In genomic region chr2:134304726-134305509, GRCh38 we compare ENCODE assay signal across 23 cellular contexts. TPM values are rescaled to one million over a fixed set of nuclear protein-coding genes. Genes with fewer than 3 reads are reported as not detected.
DNase-seq lines count a peak whose midpoint lies in the region; ATAC-seq and TF ChIP-seq lines count a peak whose summit lies in the region.
"Had no signal": no experiment of that assay in that cellular context is flagged by ENCODE, and none has a peak within 500 bp of the region (broad histone marks: within the 10 kb centered on the region; RNA-seq: fewer than 3 reads in every experiment).

No MANE protein-coding gene starts in this region.

- peak overlapping the region; percentile 88 to 90 for H3K27ac Mint-ChIP-seq in T-cell
- peak overlapping the region; percentile 80 for H3K27ac Mint-ChIP-seq in stimulated activated naive B cell treated with anti-CD40 and anti-IgM and Interleukin-4, amounts not matched to agents 10 μg/mL and 1 μg/mL and 100 μg/mL, for 72 hours
- H3K27ac Mint-ChIP-seq: brain; dendritic cell treated with granulocyte-macrophage colony-stimulating factor and Interleukin-4, amounts not matched to agents 40 ng/mL and 50 ng/mL, for 4 days had no signal

- TF ChIP-seq POLR2A in ovary (IDR thresholded peaks at IDR 0.05) = no peak

- H3K27ac ChIP-seq in foreskin keratinocyte = no peak overlapping the region
- no peak overlapping the region for H3K27ac ChIP-seq in ovary
- H3K27ac ChIP-seq: hepatocyte had no signal

- no peaks in the 10 kb centered on the region for H3K9me3 ChIP-seq in ovary

- TF ChIP-seq CTCF in foreskin keratinocyte (conservative IDR thresholded peaks at IDR 0.05) = no peak
- no peak for TF ChIP-seq CTCF in ovary (IDR thresholded peaks at IDR 0.05)

- peaks cover 13% of the 10 kb centered on the region for H3K36me3 Mint-ChIP-seq in activated T-cell treated with anti-CD3 and anti-CD28 coated beads, Interleukin-2, amount 50 U/mL, for 4 hours (ENCODE audit: insufficient read depth)
- peaks cover 29% of the 10 kb centered on the region for H3K36me3 Mint-ChIP-seq in T-cell
- peaks cover 17 to 29% of the 10 kb centered on the region in 2 donors for H3K36me3 Mint-ChIP-seq in stimulated activated naive B cell treated with anti-CD40 and anti-IgM and Interleukin-4, amounts not matched to agents 10 μg/mL and 1 μg/mL and 100 μg/mL, for 72 hours

- no peaks in the 10 kb centered on the region for H3K36me3 ChIP-seq in ovary

- H3K9me3 Mint-ChIP-seq in activated T-cell treated with anti-CD3 and anti-CD28 coated beads, Interleukin-2, amount 50 U/mL, for 4 hours = peaks cover 4% of the 10 kb centered on the region
- peaks cover 0 to 4% (median 3%) of the 10 kb centered on the region in 3 donors for H3K9me3 Mint-ChIP-seq in T-cell
- H3K9me3 Mint-ChIP-seq in stimulated activated naive B cell treated with anti-CD40 and anti-IgM and Interleukin-4, amounts not matched to agents 10 μg/mL and 1 μg/mL and 100 μg/mL, for 72 hours = peaks cover 2 to 3% of the 10 kb centered on the region in 2 donors
- H3K9me3 Mint-ChIP-seq: dendritic cell treated with granulocyte-macrophage colony-stimulating factor and Interleukin-4, amounts not matched to agents 40 ng/mL and 50 ng/mL, for 4 days had no signal

- H3K4me1 ChIP-seq in foreskin keratinocyte (peaks cover 31% of the 10 kb centered on the region), ovary (ENCODE audit: insufficient read depth) (peaks cover 4% of the 10 kb centered on the region)

- no peaks in the 10 kb centered on the region for H3K27me3 ChIP-seq in foreskin keratinocyte
- H3K27me3 ChIP-seq in ovary = no peaks in the 10 kb centered on the region
- H3K27me3 ChIP-seq: hepatocyte, MG63 had no signal

- H3K27me3 Mint-ChIP-seq in activated T-cell treated with anti-CD3 and anti-CD28 coated beads, Interleukin-2, amount 50 U/mL, for 4 hours (ENCODE audit: low read depth) = no peaks in the 10 kb centered on the region
- no peaks in the 10 kb centered on the region for H3K27me3 Mint-ChIP-seq in T-cell
- no peaks in the 10 kb centered on the region for H3K27me3 Mint-ChIP-seq in stimulated activated naive B cell treated with anti-CD40 and anti-IgM and Interleukin-4, amounts not matched to agents 10 μg/mL and 1 μg/mL and 100 μg/mL, for 72 hours
- H3K27me3 Mint-ChIP-seq: activated naive CD4-positive, alpha-beta T cell treated with anti-CD3 and anti-CD28 coated beads, Interleukin-2, amount 10 ng/mL, durations not matched to agents 7 days and 5 days; brain; dendritic cell treated with granulocyte-macrophage colony-stimulating factor and Interleukin-4, amounts not matched to agents 40 ng/mL and 50 ng/mL, for 4 days had no signal

- DNase-seq in activated T-cell treated with anti-CD3 and anti-CD28 coated beads, Interleukin-2, amount 50 U/mL, for 4 hours = no peak
- no peak for DNase-seq in activated T-cell treated with anti-CD3 and anti-CD28 coated beads for 4 hours
- DNase-seq in T-cell = no peak
- peak; percentile 4 to 12 for DNase-seq in foreskin keratinocyte
- DNase-seq in stimulated activated naive B cell treated with anti-CD40 and anti-IgM and Interleukin-4, amounts not matched to agents 10 μg/mL and 1 μg/mL and 100 μg/mL, for 72 hours = no peak
- no peak for DNase-seq in ovary
- no peak for DNase-seq in hippocampal formation (lab: John Stamatoyannopoulos, UW)
- no peak for DNase-seq in UCSD-AML1 (lab: John Stamatoyannopoulos, UW; ENCODE audit: unreplicated experiment)
- DNase-seq: activated CD4-positive, alpha-beta T cell treated with anti-CD3 and anti-CD28 coated beads, Interleukin-2, amount 50 U/mL, for 1 hour; activated naive CD4-positive, alpha-beta T cell treated with anti-CD3 and anti-CD28 coated beads, Interleukin-2, amount 10 ng/mL, durations not matched to agents 7 days and 5 days; DMS153; IMR-90; MG63; NCI-H1436; NCI-H2227 treated with DMSO at 0.1 percent for 48 hours; NCI-H748 treated with DMSO at 0.1 percent for 48 hours; nucleus accumbens; SHP77; SW 1271 had no signal

- ATAC-seq in activated T-cell treated with anti-CD3 and anti-CD28 coated beads, Interleukin-2, amount 50 U/mL, for 4 hours = no peak
- ATAC-seq in T-cell (replicated peaks in 1 of 4) (peak; percentile 69 to 79 (median 76)), foreskin keratinocyte (no peak)
- ATAC-seq in stimulated activated naive B cell treated with anti-CD40 and anti-IgM and Interleukin-4, amounts not matched to agents 10 μg/mL and 1 μg/mL and 100 μg/mL, for 72 hours (replicated peaks) = no peak
- ATAC-seq: GM12878 had no signal

- no peak overlapping the region for H3K4me3 ChIP-seq in ovary
- H3K4me3 ChIP-seq: GM12878, hepatocyte, MG63 had no signal

- CTCF ChIA-PET in T-cell (lab: Charles Lee) = interaction anchor here in 1 of 2 donors (0.8 kb wide), 1 partner anchor 185 kb away, joined by 3 read pairs; no protein-coding TSS in a partner anchor

- peaks cover 88% of the 10 kb centered on the region for H3K4me1 Mint-ChIP-seq in activated T-cell treated with anti-CD3 and anti-CD28 coated beads, Interleukin-2, amount 50 U/mL, for 4 hours (ENCODE audit: low read depth)
- peaks cover 58 to 92% (median 80%) of the 10 kb centered on the region in 3 donors for H3K4me1 Mint-ChIP-seq in T-cell
- H3K4me1 Mint-ChIP-seq in stimulated activated naive B cell treated with anti-CD40 and anti-IgM and Interleukin-4, amounts not matched to agents 10 μg/mL and 1 μg/mL and 100 μg/mL, for 72 hours = peaks cover 45 to 83% of the 10 kb centered on the region in 2 donors

- H3K4me3 Mint-ChIP-seq in activated T-cell treated with anti-CD3 and anti-CD28 coated beads, Interleukin-2, amount 50 U/mL, for 4 hours = peak overlapping the region; percentile 24
- peak overlapping the region; percentile 28 to 48 (median 31) for H3K4me3 Mint-ChIP-seq in T-cell
- no peak overlapping the region for H3K4me3 Mint-ChIP-seq in stimulated activated naive B cell treated with anti-CD40 and anti-IgM and Interleukin-4, amounts not matched to agents 10 μg/mL and 1 μg/mL and 100 μg/mL, for 72 hours
- H3K4me3 Mint-ChIP-seq: activated naive CD4-positive, alpha-beta T cell treated with anti-CD3 and anti-CD28 coated beads, Interleukin-2, amount 10 ng/mL, durations not matched to agents 7 days and 5 days; brain; dendritic cell treated with granulocyte-macrophage colony-stimulating factor and Interleukin-4, amounts not matched to agents 40 ng/mL and 50 ng/mL, for 4 days had no signal

- intact Hi-C loops in ovary (cut with DNase I) = loop anchor here in 1 of 4 donors (2.0 kb wide), 1 partner anchor 42 kb away; no protein-coding TSS in a partner anchor

- TF ChIP-seq EP300 in ovary (IDR thresholded peaks at IDR 0.05) = no peak

- WGBS in ovary, 3 donors = 77 to 80% (median 77%) methylated on average over 6 of the region's 6 CpGs

- POLR2A ChIA-PET in T-cell (lab: Charles Lee) = interaction anchor here in 1 of 2 donors (0.6 kb wide), 1 partner anchor 33 kb away, joined by 3 read pairs; no protein-coding TSS in a partner anchor

RNA-seq across cellular contexts. Expression of gene MGAT5, which starts 51.0 kb away (rescaled TPM):
- 10 to 100 TPM; 58.7 to 69.8 (median 68.4) TPM for total RNA-seq in activated T-cell treated with anti-CD3 and anti-CD28 coated beads, Interleukin-2, amount 50 U/mL, for 4 hours
- total RNA-seq in T-cell (10 to 100 TPM; 61.1 to 94.9 (median 81.8) TPM), foreskin keratinocyte (60.2 and 83.1 TPM in 2 replicates), ovary (10 to 100 TPM; 23.5 to 47.6 (median 32.4) TPM)
- polyA plus RNA-seq in foreskin keratinocyte (11.9 and 14.6 TPM in 2 replicates), ovary (10 to 100 TPM; 11.3 to 61.2 TPM)

Comparison
In these comparisons a context has a peak if more than half of its experiments do, and no peak if none do; other contexts are left out.
1. ATAC-seq: peak in T-cell (4 of 4); none in activated T-cell treated with anti-CD3 and anti-CD28 coated beads, Interleukin-2, amount 50 U/mL, for 4 hours (0 of 2), foreskin keratinocyte (single experiment) and stimulated activated naive B cell treated with anti-CD40 and anti-IgM and Interleukin-4, amounts not matched to agents 10 μg/mL and 1 μg/mL and 100 μg/mL, for 72 hours (0 of 2).
2. DNase-seq: peak in foreskin keratinocyte (2 of 2); none in activated T-cell treated with anti-CD3 and anti-CD28 coated beads, Interleukin-2, amount 50 U/mL, for 4 hours (single experiment), activated T-cell treated with anti-CD3 and anti-CD28 coated beads for 4 hours (single experiment), T-cell (0 of 34), stimulated activated naive B cell treated with anti-CD40 and anti-IgM and Interleukin-4, amounts not matched to agents 10 μg/mL and 1 μg/mL and 100 μg/mL, for 72 hours (single experiment), ovary (0 of 5), hippocampal formation (0 of 2) and UCSD-AML1 (single experiment).
3. H3K4me3 Mint-ChIP-seq: peak in activated T-cell treated with anti-CD3 and anti-CD28 coated beads, Interleukin-2, amount 50 U/mL, for 4 hours (single experiment) and T-cell (3 of 3); none in stimulated activated naive B cell treated with anti-CD40 and anti-IgM and Interleukin-4, amounts not matched to agents 10 μg/mL and 1 μg/mL and 100 μg/mL, for 72 hours (0 of 2).